ENCODE assay signal across 9 cellular contexts in genomic region chr14:52741865-52742264, GRCh38. TPM values are rescaled to one million over a fixed set of nuclear protein-coding genes. Genes with fewer than 3 reads are reported as not detected.
DNase-seq lines count a peak whose midpoint lies in the region; ATAC-seq, FAIRE-seq and TF ChIP-seq lines count a peak whose summit lies in the region.
"Had no signal": no experiment of that assay in that cellular context is flagged by ENCODE, and none has a peak within 500 bp of the region (broad histone marks: within the 10 kb centered on the region; RNA-seq: fewer than 3 reads in every experiment).

No MANE protein-coding gene starts in this region.

- H3K36me3 Mint-ChIP-seq in effector memory CD8-positive, alpha-beta T cell (ENCODE audit: insufficient read depth), result peaks cover 9% of the 10 kb centered on the region

- peak overlapping the region in 1 of 10 donors; percentile 17 for H3K4me3 ChIP-seq in heart right ventricle
- H3K4me3 ChIP-seq in right cardiac atrium (ENCODE audit: low read length), result no peak overlapping the region
- H3K4me3 ChIP-seq in upper lobe of right lung, result no peak overlapping the region

- peak overlapping the region; percentile 93 to 97 for H3K27ac Mint-ChIP-seq in effector memory CD8-positive, alpha-beta T cell

- no peak for DNase-seq in heart right ventricle
- no peak for DNase-seq in right cardiac atrium
- no peak for DNase-seq in HTR-8/SVneo (ENCODE audit: insufficient read length, low spot score)
- no peak for DNase-seq in effector memory CD8-positive, alpha-beta T cell
- DNase-seq in upper lobe of right lung, result no peak
- DNase-seq in NK-92 treated with Interleukin-12 subunit alpha and Interleukin-12 subunit beta, amount 100 ng/mL, for 24 hours (lab: John Stamatoyannopoulos, UW), result no peak
- DNase-seq in H4 (ENCODE audit: low spot score), result no peak
- no peak for DNase-seq in NCI-H69 (lab: John Stamatoyannopoulos, UW)
- DNase-seq: anterior cingulate cortex had no signal

- H3K4me3 Mint-ChIP-seq in effector memory CD8-positive, alpha-beta T cell, result peak overlapping the region; percentile 69 to 83

- no peaks in the 10 kb centered on the region for H3K27me3 Mint-ChIP-seq in effector memory CD8-positive, alpha-beta T cell

- peak; percentile 60 for FAIRE-seq in HTR-8/SVneo (lab: Jason Lieb, UNC)

- H3K9me3 Mint-ChIP-seq in effector memory CD8-positive, alpha-beta T cell, result no peaks in the 10 kb centered on the region

- H3K36me3 ChIP-seq in heart right ventricle (peaks cover 0 to 23% (median 5%) of the 10 kb centered on the region in 9 donors), upper lobe of right lung (peaks cover 15% of the 10 kb centered on the region)

- peak overlapping the region in 7 of 10 donors; percentile 1 to 91 (median 47) for H3K27ac ChIP-seq in heart right ventricle
- H3K27ac ChIP-seq in right cardiac atrium (ENCODE audit: low read length), result no peak overlapping the region
- peak overlapping the region; percentile 63 for H3K27ac ChIP-seq in upper lobe of right lung

- H3K27me3 ChIP-seq in heart right ventricle (no peaks in the 10 kb centered on the region), right cardiac atrium (ENCODE audit: control insufficient read depth, insufficient read depth) (no peaks in the 10 kb centered on the region), upper lobe of right lung (no peaks in the 10 kb centered on the region)

- H3K9me3 ChIP-seq in heart right ventricle (no peaks in the 10 kb centered on the region), right cardiac atrium (ENCODE audit: control insufficient read depth, low read length) (no peaks in the 10 kb centered on the region), upper lobe of right lung (no peaks in the 10 kb centered on the region)

- TF ChIP-seq CTCF in heart right ventricle (IDR thresholded peaks at IDR 0.05) (no peak), upper lobe of right lung (IDR thresholded peaks at IDR 0.05) (no peak)

- ATAC-seq in heart right ventricle (no peak), right cardiac atrium (no peak), upper lobe of right lung (no peak)
- ATAC-seq in effector memory CD8-positive, alpha-beta T cell (replicated peaks), result peak; percentile 60

- peaks cover 0 to 41% (median 13%) of the 10 kb centered on the region in 9 donors for H3K4me1 ChIP-seq in heart right ventricle
- no peaks in the 10 kb centered on the region for H3K4me1 ChIP-seq in right cardiac atrium (ENCODE audit: control insufficient read depth, insufficient read depth, low read length)
- peaks cover 18% of the 10 kb centered on the region for H3K4me1 ChIP-seq in upper lobe of right lung

- intact Hi-C loops in heart right ventricle (cut with DNase I), result no loop called here
- intact Hi-C loops in right cardiac atrium (cut with DNase I), result no loop called here
- intact Hi-C loops in upper lobe of right lung (cut with DNase I), result no loop called here

- peaks cover 28 to 58% of the 10 kb centered on the region in 2 donors for H3K4me1 Mint-ChIP-seq in effector memory CD8-positive, alpha-beta T cell (ENCODE audit: low read depth in 2 of 2)

RNA-seq across cellular contexts. Expression of gene STYX, which starts 11.9 kb away (rescaled TPM):
- total RNA-seq in heart right ventricle (10 to 100 TPM; 12.9 to 15.8 (median 14.2) TPM), right cardiac atrium (10 to 100 TPM; 12.7 to 13.6 (median 12.9) TPM), upper lobe of right lung (12.8 TPM)
- polyA plus RNA-seq in heart right ventricle (1 to 10 TPM; 3.4 to 6.6 TPM), right cardiac atrium (6.6 TPM)
- total RNA-seq in H4 (2014; rRNA removed; shearing (Covaris generic)), result 7.2 and 10.5 TPM in 2 replicates

RNA-seq across cellular contexts. Expression of gene PSMC6, which starts 34.9 kb away (rescaled TPM):
- total RNA-seq in heart right ventricle, result 10 to 100 TPM; 78.5 to 94.0 (median 85.4) TPM
- polyA plus RNA-seq in heart right ventricle, result 10 to 100 TPM; 92.4 to 99.4 TPM
- 10 to 100 TPM; 66.9 to 79.2 (median 77.2) TPM for total RNA-seq in right cardiac atrium
- 84.8 TPM for polyA plus RNA-seq in right cardiac atrium
- 61.5 TPM for total RNA-seq in upper lobe of right lung
- 153 and 175 TPM in 2 replicates for total RNA-seq in H4 (2014; rRNA removed; shearing (Covaris generic))

RNA-seq across cellular contexts. Expression of gene ERO1A, which starts 46.5 kb away (rescaled TPM):
- 10 to 100 TPM; 12.7 to 54.0 (median 16.3) TPM for total RNA-seq in heart right ventricle
- 10 to 100 TPM in 1 of 2 donors, 1 to 10 TPM in 1; 9.2 to 11.9 TPM for polyA plus RNA-seq in heart right ventricle
- total RNA-seq in right cardiac atrium, result 10 to 100 TPM; 13.6 to 19.1 (median 15.7) TPM
- polyA plus RNA-seq in right cardiac atrium, result 7.2 TPM
- total RNA-seq in upper lobe of right lung, result 47.2 TPM
- 63.3 and 73.6 TPM in 2 replicates for total RNA-seq in H4 (2014; rRNA removed; shearing (Covaris generic))

RNA-seq across cellular contexts. Expression of gene GNPNAT1, which starts 49.5 kb away (rescaled TPM):
- total RNA-seq in heart right ventricle (10 to 100 TPM in 1 of 10 donors, 1 to 10 TPM in 9; 4.5 to 12.7 (median 5.3) TPM), right cardiac atrium (10 to 100 TPM in 1 of 4 donors, 1 to 10 TPM in 3; 7.4 to 15.2 (median 8.3) TPM), upper lobe of right lung (11.6 TPM)
- polyA plus RNA-seq in heart right ventricle (10 to 100 TPM in 1 of 2 donors, 1 to 10 TPM in 1; 2.1 to 10.2 TPM), right cardiac atrium (5.0 TPM)
- 19.3 and 25.6 TPM in 2 replicates for total RNA-seq in H4 (2014; rRNA removed; shearing (Covaris generic))
